ENCODE assay signal across 17 cellular contexts in genomic region chr13:74205313-74205690, GRCh38.
"Had no signal": no experiment of that assay in that cellular context is flagged by ENCODE, and none has a peak within 500 bp of the region (broad histone marks: within the 10 kb centered on the region; RNA-seq: fewer than 3 reads in every experiment).

No MANE protein-coding gene starts in this region.

- H3K27ac ChIP-seq: body of pancreas, coronary artery, lower lobe of right lung, pancreas, right lobe of liver, thyroid gland had no signal

- H3K36me3 ChIP-seq: lower lobe of right lung, pancreas, right lobe of liver, thyroid gland had no signal

- DNase-seq: activated CD4-positive, alpha-beta T cell treated with anti-CD3 and anti-CD28 coated beads, Interleukin-2, amount 10 ng/mL, durations not matched to agents 24 days and 14 days; activated CD8-positive, alpha-beta memory T cell treated with anti-CD3 and anti-CD28 coated beads, Interleukin-2, amount 50 U/mL, for 48 hours; activated gamma-delta T cell; activated T-cell treated with anti-CD3 and anti-CD28 coated beads, Interleukin-2, amount 50 U/mL, for 72 hours; body of pancreas; erythroblast; hypothalamus; islet precursor cell; lower lobe of right lung; midbrain; pancreas; right lobe of liver; stimulated activated naive B cell treated with anti-CD40 and anti-IgM and Interleukin-4, amounts not matched to agents 10 μg/mL and 1 μg/mL and 100 μg/mL, for 72 hours; T-helper 1 cell; T1000; thyroid gland had no signal

- H3K9me3 ChIP-seq: body of pancreas, lower lobe of right lung, pancreas, right lobe of liver, thyroid gland had no signal

- ATAC-seq: activated T-cell treated with anti-CD3 and anti-CD28 coated beads, Interleukin-2, amount 50 U/mL, for 72 hours; body of pancreas; lower lobe of right lung; pancreas; right lobe of liver; stimulated activated naive B cell treated with anti-CD40 and anti-IgM and Interleukin-4, amounts not matched to agents 10 μg/mL and 1 μg/mL and 100 μg/mL, for 72 hours had no signal

- H3K27me3 ChIP-seq: body of pancreas, right lobe of liver, thyroid gland had no signal

- H3K4me1 ChIP-seq: body of pancreas, lower lobe of right lung, pancreas, right lobe of liver, thyroid gland had no signal

- H3K4me3 ChIP-seq: body of pancreas, coronary artery, lower lobe of right lung, pancreas, right lobe of liver, thyroid gland had no signal
